Comparison of ENCODE assay signal across 22 cellular contexts in genomic region chr6:22447862-22448261, GRCh38.
DNase-seq lines count a peak whose midpoint lies in the region; ATAC-seq, FAIRE-seq and TF ChIP-seq lines count a peak whose summit lies in the region.
"Had no signal": no experiment of that assay in that cellular context is flagged by ENCODE, and none has a peak within 500 bp of the region (broad histone marks: within the 10 kb centered on the region; RNA-seq: fewer than 3 reads in every experiment).

No MANE protein-coding gene starts in this region.

- peaks cover 13% of the 10 kb centered on the region for H3K9me3 Mint-ChIP-seq in neural progenitor cell
- peaks cover 13% of the 10 kb centered on the region for H3K9me3 Mint-ChIP-seq in stimulated activated effector memory CD8-positive, alpha-beta T cell treated with anti-CD3 and anti-CD28 coated beads, Interleukin-12 subunit alpha, Interleukin-12 subunit beta, amount 100 ng/mL, for 72 hours
- H3K9me3 Mint-ChIP-seq: activated T-helper 1 cell treated with anti-CD3 and anti-CD28 coated beads, Interleukin-12 subunit alpha, Interleukin-12 subunit beta, Interleukin-2, Interleukin-4 antibody, amounts not matched to agents 30 ng/mL and 10 ng/mL and 1 ng/mL, durations not matched to agents 14 hours and 24 hours and 36 hours had no signal

- no peak for TF ChIP-seq RAD21 in H1 (IDR thresholded peaks at IDR 0.05 in 1 of 2, conservative IDR thresholded peaks at IDR 0.05 in 1 of 2; ENCODE audit: low read depth in 2 of 2, low read length in 2 of 2)

- TF ChIP-seq CTCF in D721Med (IDR thresholded peaks at IDR 0.05; ENCODE audit: insufficient read depth, missing control alignments): no peak
- no peak for TF ChIP-seq CTCF in H1 (IDR thresholded peaks at IDR 0.05; ENCODE audit: control extremely low read depth in 1 of 3, insufficient read depth in 1 of 3, low read depth in 1 of 3, low read length in 3 of 3)
- TF ChIP-seq CTCF in neural progenitor cell (IDR thresholded peaks at IDR 0.05): no peak
- no peak for TF ChIP-seq CTCF in breast epithelium (IDR thresholded peaks at IDR 0.05)

- peak overlapping the region; percentile 51 for H3K4me3 Mint-ChIP-seq in neural progenitor cell
- H3K4me3 Mint-ChIP-seq in stimulated activated effector memory CD8-positive, alpha-beta T cell treated with anti-CD3 and anti-CD28 coated beads, Interleukin-12 subunit alpha, Interleukin-12 subunit beta, amount 100 ng/mL, for 72 hours: no peak overlapping the region
- H3K4me3 Mint-ChIP-seq: activated naive CD8-positive, alpha-beta T cell; activated T-helper 1 cell treated with anti-CD3 and anti-CD28 coated beads, Interleukin-12 subunit alpha, Interleukin-12 subunit beta, Interleukin-2, Interleukin-4 antibody, amounts not matched to agents 30 ng/mL and 10 ng/mL and 1 ng/mL, durations not matched to agents 14 hours and 24 hours and 36 hours; CD8-positive, alpha-beta memory T cell had no signal

- H2AK5ac ChIP-seq in H1 (ENCODE audit: low read depth, low read length): no peak overlapping the region

- H3K4me3 ChIP-seq in H1 (ENCODE audit: extremely low read depth in 1 of 4, insufficient read depth in 2 of 4, low read depth in 3 of 4, low read length in 4 of 4) (no peak overlapping the region), neural progenitor cell (peak overlapping the region; percentile 14), breast epithelium (no peak overlapping the region)
- H3K4me3 ChIP-seq: sigmoid colon, stomach had no signal

- H2AFZ ChIP-seq in H1 (ENCODE audit: low read length) (peak overlapping the region; percentile 67; the same call in 1 of the 2 replicates), neural progenitor cell (replicated peaks) (no peak overlapping the region)

- H4K91ac ChIP-seq in H1 (replicated peaks; ENCODE audit: insufficient read length, low read length): no peak overlapping the region

- H2BK20ac ChIP-seq in H1 (ENCODE audit: low read length): no peak overlapping the region

- H3K27me3 ChIP-seq in H1 (replicated peaks in 1 of 4; ENCODE audit: control insufficient read depth in 3 of 4, extremely low read depth in 1 of 4, insufficient read depth in 3 of 4, low read length in 3 of 4) (no peaks in the 10 kb centered on the region), neural progenitor cell (no peaks in the 10 kb centered on the region), breast epithelium (no peaks in the 10 kb centered on the region)
- H3K27me3 ChIP-seq: sigmoid colon, stomach had no signal

- TF ChIP-seq POLR2A in H1 (IDR thresholded peaks at IDR 0.05; ENCODE audit: control extremely low read depth in 1 of 2, low read depth in 2 of 2, low read length in 2 of 2) (no peak), breast epithelium (IDR thresholded peaks at IDR 0.05) (no peak)

- H2BK12ac ChIP-seq in H1 (ENCODE audit: low read depth, low read length): no peak overlapping the region

- no peaks in the 10 kb centered on the region for H3K23me2 ChIP-seq in H1 (ENCODE audit: low read depth, low read length)

- no peak for TF ChIP-seq EP300 in H1 (IDR thresholded peaks at IDR 0.05; ENCODE audit: borderline replicate concordance in 1 of 2, low read depth in 2 of 2, low read length in 2 of 2)

- DNase-seq in D721Med (ENCODE audit: insufficient read length, low spot score) (no peak), NCI-H82 (lab: John Stamatoyannopoulos, UW) (peak; percentile 80), H1 (ENCODE audit: low read depth in 1 of 2, low spot score in 2 of 2) (no peak), neural progenitor cell (ENCODE audit: low spot score) (peak; percentile 66), breast epithelium (ENCODE audit: low spot score in 2 of 2) (no peak), NCI-H187 treated with DMSO at 0.1 percent for 48 hours (lab: John Stamatoyannopoulos, UW) (no peak)
- no peak for DNase-seq in stimulated activated effector memory CD8-positive, alpha-beta T cell treated with anti-CD3 and anti-CD28 coated beads, Interleukin-12 subunit alpha, Interleukin-12 subunit beta, amount 100 ng/mL, for 72 hours (ENCODE audit: low spot score in 2 of 2)
- DNase-seq: CD8-positive, alpha-beta memory T cell; effector CD4-positive, alpha-beta T cell; hypothalamus; kidney; NCI-H1694; occipital lobe; sigmoid colon; stimulated activated CD4-positive, alpha-beta T cell treated with anti-CD3 and anti-CD28 coated beads, Interleukin-2, amount 100 ng/mL, for 24 hours; stomach had no signal

- no peak overlapping the region for H4K8ac ChIP-seq in H1 (ENCODE audit: extremely low read depth, insufficient read depth, low read length)

- peaks cover 42% of the 10 kb centered on the region for H3K4me1 Mint-ChIP-seq in neural progenitor cell
- H3K4me1 Mint-ChIP-seq in stimulated activated effector memory CD8-positive, alpha-beta T cell treated with anti-CD3 and anti-CD28 coated beads, Interleukin-12 subunit alpha, Interleukin-12 subunit beta, amount 100 ng/mL, for 72 hours: no peaks in the 10 kb centered on the region
- H3K4me1 Mint-ChIP-seq: CD8-positive, alpha-beta memory T cell had no signal

- H3K36me3 Mint-ChIP-seq in neural progenitor cell: peaks cover 4% of the 10 kb centered on the region
- no peaks in the 10 kb centered on the region for H3K36me3 Mint-ChIP-seq in stimulated activated effector memory CD8-positive, alpha-beta T cell treated with anti-CD3 and anti-CD28 coated beads, Interleukin-12 subunit alpha, Interleukin-12 subunit beta, amount 100 ng/mL, for 72 hours
- H3K36me3 Mint-ChIP-seq: activated naive CD8-positive, alpha-beta T cell; CD8-positive, alpha-beta memory T cell had no signal

- H3K27ac ChIP-seq in H1 (ENCODE audit: low read depth, low read length) (no peak overlapping the region), neural progenitor cell (peak overlapping the region; percentile 87), breast epithelium (no peak overlapping the region)

- peaks cover 23% of the 10 kb centered on the region for H3F3A ChIP-seq in neural progenitor cell (ENCODE audit: low read depth)

- POLR2A ChIA-PET in H1 (lab: Charles Lee; ENCODE audit: partially characterized antibody): no interaction called here

- no peaks in the 10 kb centered on the region for H4K20me1 ChIP-seq in H1 (replicated peaks in 1 of 2; ENCODE audit: control insufficient read depth in 1 of 2, insufficient read depth in 2 of 2, low read length in 2 of 2)
- H4K20me1 ChIP-seq in neural progenitor cell (ENCODE audit: low read depth): no peaks in the 10 kb centered on the region

- H3K9ac ChIP-seq in H1 (replicated peaks in 1 of 4; ENCODE audit: extremely low read depth in 1 of 4, low read depth in 3 of 4, low read length in 3 of 4) (no peak overlapping the region), neural progenitor cell (no peak overlapping the region)

- intact Hi-C loops in breast epithelium (cut with DNase I; ENCODE audit: low total_unique reads): no loop called here

- H3K18ac ChIP-seq in H1 (ENCODE audit: extremely low read depth, low read length): no peak overlapping the region

- CTCF ChIA-PET in H1 (lab: Charles Lee; ENCODE audit: partially characterized antibody): interaction anchor here (1.6 kb wide), 1 partner anchor 71 kb away, joined by 4 read pairs; no protein-coding TSS in a partner anchor

- H2BK15ac ChIP-seq in H1 (ENCODE audit: low read length): no peak overlapping the region

- no peaks in the 10 kb centered on the region for H3K36me3 ChIP-seq in H1 (ENCODE audit: control insufficient read depth in 2 of 4, insufficient read depth in 4 of 4, low read length in 3 of 4)
- H3K36me3 ChIP-seq in neural progenitor cell: no peaks in the 10 kb centered on the region
- no peaks in the 10 kb centered on the region for H3K36me3 ChIP-seq in breast epithelium
- H3K36me3 ChIP-seq: sigmoid colon, stomach had no signal

- H3K4ac ChIP-seq in H1 (replicated peaks; ENCODE audit: insufficient read length, low read depth, low read length): no peak overlapping the region

- peak; percentile 21 for FAIRE-seq in D721Med (lab: Jason Lieb, UNC)
- FAIRE-seq in H1 (lab: Jason Lieb, UNC): no peak
- FAIRE-seq: HepG2, kidney, urothelium cell line had no signal

- H3K9me3 ChIP-seq in H1 (ENCODE audit: insufficient read depth in 2 of 2, low read depth in 1 of 2, low read length in 1 of 2): no peaks in the 10 kb centered on the region; a peak in 1 of 4 replicates
- no peaks in the 10 kb centered on the region for H3K9me3 ChIP-seq in neural progenitor cell (ENCODE audit: low read depth)
- H3K9me3 ChIP-seq in breast epithelium: no peaks in the 10 kb centered on the region
- H3K9me3 ChIP-seq: stomach had no signal

- H3K4me1 ChIP-seq in H1 (replicated peaks in 1 of 4; ENCODE audit: control insufficient read depth in 3 of 4, insufficient read depth in 4 of 4, low read length in 3 of 4) (peaks cover 0 to 7% (median 0%) of the 10 kb centered on the region in 4 experiments; a peak in 1 of 7 replicates), neural progenitor cell (peaks cover 28% of the 10 kb centered on the region), breast epithelium (no peaks in the 10 kb centered on the region)
- H3K4me1 ChIP-seq: stomach had no signal

- no peaks in the 10 kb centered on the region for H3K79me1 ChIP-seq in H1 (ENCODE audit: low read depth, low read length)

- no peak for ATAC-seq in stimulated activated effector memory CD8-positive, alpha-beta T cell treated with anti-CD3 and anti-CD28 coated beads, Interleukin-12 subunit alpha, Interleukin-12 subunit beta, amount 100 ng/mL, for 72 hours
- ATAC-seq in HG02840 (IDR thresholded peaks at IDR 0.05; ENCODE audit: low FRiP score, unreplicated experiment): no peak
- ATAC-seq: activated CD4-positive, CD25-positive, alpha-beta regulatory T cell treated with anti-CD3 and anti-CD28 coated beads, Interleukin-2, amount 50 U/mL, for 24 hours; HepG2 had no signal

- H3K4me2 ChIP-seq in H1 (ENCODE audit: insufficient read depth in 1 of 2, low read depth in 2 of 2, low read length in 2 of 2) (no peak overlapping the region), neural progenitor cell (peak overlapping the region; percentile 62)

- no peaks in the 10 kb centered on the region for H3K79me2 ChIP-seq in H1 (ENCODE audit: control insufficient read depth in 1 of 2, insufficient read depth in 2 of 2, low read length in 2 of 2)
- H3K79me2 ChIP-seq in neural progenitor cell (ENCODE audit: low read depth): no peaks in the 10 kb centered on the region

- H2BK5ac ChIP-seq in H1 (ENCODE audit: low read depth, low read length): no peak overlapping the region

- no peak overlapping the region for H3K23ac ChIP-seq in H1 (ENCODE audit: insufficient read length)

- H4K5ac ChIP-seq in H1 (ENCODE audit: insufficient read length, low read depth, low read length): no peak overlapping the region

- no peak overlapping the region for H2BK120ac ChIP-seq in H1 (replicated peaks; ENCODE audit: low read depth, low read length)

- H3K14ac ChIP-seq in H1 (ENCODE audit: insufficient read length): no peak overlapping the region

- H3K56ac ChIP-seq in H1 (replicated peaks; ENCODE audit: insufficient read length, low read depth, low read length): no peak overlapping the region

- peak overlapping the region; percentile 84 for H3K27ac Mint-ChIP-seq in neural progenitor cell
- no peak overlapping the region for H3K27ac Mint-ChIP-seq in stimulated activated effector memory CD8-positive, alpha-beta T cell treated with anti-CD3 and anti-CD28 coated beads, Interleukin-12 subunit alpha, Interleukin-12 subunit beta, amount 100 ng/mL, for 72 hours
- H3K27ac Mint-ChIP-seq: activated naive CD8-positive, alpha-beta T cell; activated T-helper 1 cell treated with anti-CD3 and anti-CD28 coated beads, Interleukin-12 subunit alpha, Interleukin-12 subunit beta, Interleukin-2, Interleukin-4 antibody, amounts not matched to agents 30 ng/mL and 10 ng/mL and 1 ng/mL, durations not matched to agents 14 hours and 24 hours and 36 hours; CD8-positive, alpha-beta memory T cell had no signal

- 91% methylated on average over 4 of the region's 4 CpGs; no CpG with 5 or more reads in 1 of the 2 experiments for WGBS in H1 (ENCODE audit: extremely low coverage in 1 of 2, insufficient coverage in 1 of 2, insufficient read length in 1 of 2, insufficient replicate concordance in 2 of 2, low coverage in 1 of 2, low lambda C conversion rate in 2 of 2, missing lambda C conversion rate in 1 of 2), 2 experiments

- H3K27me3 Mint-ChIP-seq in neural progenitor cell (ENCODE audit: insufficient read depth, low read depth): no peaks in the 10 kb centered on the region
- H3K27me3 Mint-ChIP-seq: activated naive CD8-positive, alpha-beta T cell; CD8-positive, alpha-beta memory T cell had no signal

Comparison
In these comparisons a context has a peak if more than half of its experiments do, and no peak if none do; other contexts are left out.
1. DNase-seq: peak in NCI-H82 (single experiment) and neural progenitor cell (single experiment); none in D721Med (single experiment), H1 (0 of 2), stimulated activated effector memory CD8-positive, alpha-beta T cell treated with anti-CD3 and anti-CD28 coated beads, Interleukin-12 subunit alpha, Interleukin-12 subunit beta, amount 100 ng/mL, for 72 hours (0 of 2), breast epithelium (0 of 2) and NCI-H187 treated with DMSO at 0.1 percent for 48 hours (single experiment).